Comparison of ENCODE assay signal across 8 cellular contexts in genomic region chr18:68714707-68715496, GRCh38.
A peak's percentile ranks its signal among the peaks of the same experiment; 100 is the strongest.
DNase-seq lines count a peak whose midpoint lies in the region; ATAC-seq lines count a peak whose summit lies in the region.

TSS of gene TMX3 (minus strand) at chr18:68715108. CDS start at chr18:68714981, 127 bp downstream.

- DNase-seq in AG08396 (ENCODE audit: low spot score), result peak; percentile 99
- DNase-seq in NCI-H345 treated with DMSO at 0.1 percent for 48 hours (lab: John Stamatoyannopoulos, UW; ENCODE audit: unreplicated experiment), result peak; percentile 84
- DNase-seq in activated CD4-positive, CD25-positive, alpha-beta regulatory T cell (lab: John Stamatoyannopoulos, UW), result peak; percentile 79 to 87 (median 84)
- peak; percentile 90 for DNase-seq in central memory CD4-positive, alpha-beta T cell
- DNase-seq in iris pigment epithelial cell (ENCODE audit: low read depth), result peak; percentile 92
- DNase-seq in stimulated activated CD4-positive, alpha-beta T cell treated with anti-CD3 and anti-CD28 coated beads, Interleukin-12 subunit alpha, Interleukin-12 subunit beta, amount 100 ng/mL, for 4 hours, result peak; percentile 90

- ATAC-seq in GM19023 (IDR thresholded peaks at IDR 0.05; ENCODE audit: unreplicated experiment), result peak; percentile 98
- ATAC-seq in HG03280 (IDR thresholded peaks at IDR 0.05; ENCODE audit: unreplicated experiment), result peak; percentile 98

Comparison
In these comparisons a context has a peak if more than half of its experiments do, and no peak if none do; other contexts are left out.
1. Peak in every context shown above with its lines: DNase-seq and ATAC-seq.